20 cellular contexts compared by ENCODE assay signal in the genomic region with DNA sequence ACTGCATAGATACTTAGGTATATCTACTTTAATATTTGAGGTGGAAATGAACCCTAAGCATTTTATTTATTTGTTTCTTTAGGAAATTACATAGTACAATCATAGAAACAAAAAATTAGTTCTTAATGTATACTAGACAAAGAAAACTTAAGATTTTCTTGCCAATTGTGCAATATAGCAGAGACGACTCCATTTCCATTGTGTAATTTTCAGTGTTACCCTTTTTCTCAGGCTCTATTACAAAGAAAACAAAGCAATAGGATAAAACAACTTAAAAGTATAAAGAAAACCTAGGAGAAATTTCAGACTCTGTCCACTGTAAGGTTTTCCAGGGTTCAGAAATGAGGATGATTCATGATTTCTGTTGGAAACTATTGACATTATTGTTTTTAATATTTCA.
DNase-seq lines count a peak whose midpoint lies in the region; ATAC-seq, FAIRE-seq and TF ChIP-seq lines count a peak whose summit lies in the region.
"Had no signal": no experiment of that assay in that cellular context is flagged by ENCODE, and none has a peak within 500 bp of the region (broad histone marks: within the 10 kb centered on the region; RNA-seq: fewer than 3 reads in every experiment).

No MANE protein-coding gene starts in this region.

- no peak for TF ChIP-seq EP300 in K562 (IDR thresholded peaks at IDR 0.05; ENCODE audit: low read length)

- FAIRE-seq in K562 (lab: Jason Lieb, UNC), result no peak

- H4K20me1 ChIP-seq in Karpas-422 (ENCODE audit: insufficient read depth, low read depth, low read length) (no peaks in the 10 kb centered on the region), K562 (replicated peaks; ENCODE audit: control insufficient read depth, insufficient read depth, low read length) (no peaks in the 10 kb centered on the region)
- H4K20me1 ChIP-seq: BLaER1 had no signal

- 61% methylated on average over 1 of the region's 1 CpG for WGBS in K562 (ENCODE audit: insufficient coverage, low coverage, missing lambda C conversion rate)

- no peak for TF ChIP-seq POLR2A in K562 (conservative IDR thresholded peaks at IDR 0.05)

- in situ Hi-C loops in K562 (cut with MboI), result no loop called here

- no peaks in the 10 kb centered on the region for H3K9me3 ChIP-seq in Karpas-422 (ENCODE audit: low read length)
- no peaks in the 10 kb centered on the region for H3K9me3 ChIP-seq in K562 (replicated peaks; ENCODE audit: control insufficient read depth, insufficient read depth, low read depth, low read length)
- no peaks in the 10 kb centered on the region for H3K9me3 ChIP-seq in MG63
- H3K9me3 ChIP-seq: BLaER1 had no signal

- no peaks in the 10 kb centered on the region for H3K9me1 ChIP-seq in K562 (ENCODE audit: control insufficient read depth, insufficient read depth, low read length)

- no peak overlapping the region for H3K9ac ChIP-seq in Karpas-422 (ENCODE audit: low read length)
- no peak overlapping the region for H3K9ac ChIP-seq in K562 (ENCODE audit: insufficient read depth in 1 of 2, low read depth in 2 of 2, low read length in 2 of 2)
- H3K9ac ChIP-seq: BLaER1 had no signal

- POLR2A ChIA-PET in K562 (lab: Yijun Ruan, JAX), result interaction anchor here (1.3 kb wide), 1 partner anchor 89 kb away, joined by 4 read pairs; a partner anchor contains a TSS

- H3K79me2 ChIP-seq in ACC112 (ENCODE audit: control insufficient read depth, insufficient read depth, low read length, unreplicated experiment), result peaks cover 35% of the 10 kb centered on the region
- peaks cover 90% of the 10 kb centered on the region for H3K79me2 ChIP-seq in Karpas-422 (ENCODE audit: low read length)
- H3K79me2 ChIP-seq in K562 (ENCODE audit: control insufficient read depth, insufficient read depth, low read length), result no peaks in the 10 kb centered on the region

- intact Hi-C loops in K562 (cut with micrococcal nuclease), result no loop called here

- H3K4me3 ChIP-seq in ACC112 (ENCODE audit: low read depth, low read length) (no peak overlapping the region), Karpas-422 (ENCODE audit: low read length) (no peak overlapping the region), K562 (no peak overlapping the region), MG63 (no peak overlapping the region)
- H3K4me3 ChIP-seq: BLaER1, SK-N-MC had no signal

- H3K4me1 ChIP-seq in ACC112 (ENCODE audit: control insufficient read depth, insufficient read depth, low read length, unreplicated experiment) (peaks cover 46% of the 10 kb centered on the region), Karpas-422 (ENCODE audit: low read length) (peaks cover 67% of the 10 kb centered on the region), K562 (replicated peaks in 1 of 2; ENCODE audit: control insufficient read depth in 2 of 2, insufficient read depth in 2 of 2, low read length in 2 of 2) (0 out of 5 replicates have a peak, but pooled peaks cover 0 to under 1% of the 10 kb centered on the region in 2 experiments)
- H3K4me1 ChIP-seq: BLaER1 had no signal

- H3K9me2 ChIP-seq in Karpas-422 (replicated peaks; ENCODE audit: insufficient read depth, low read length), result no peaks in the 10 kb centered on the region

- no peaks in the 10 kb centered on the region for H3K27me3 ChIP-seq in ACC112 (ENCODE audit: insufficient read depth, low read length)
- no peaks in the 10 kb centered on the region for H3K27me3 ChIP-seq in Karpas-422 (ENCODE audit: low read length)
- no peaks in the 10 kb centered on the region for H3K27me3 ChIP-seq in K562 (ENCODE audit: control insufficient read depth in 2 of 2, insufficient read depth in 2 of 2, low read length in 2 of 2)
- H3K27me3 ChIP-seq in MG63, result no peaks in the 10 kb centered on the region
- H3K27me3 ChIP-seq: BLaER1 had no signal

- H2AFZ ChIP-seq in ACC112 (ENCODE audit: low read length, unreplicated experiment) (peak overlapping the region; percentile 4), Karpas-422 (ENCODE audit: low read length) (no peak overlapping the region), K562 (ENCODE audit: low read depth, low read length) (no peak overlapping the region)

- no peak for TF ChIP-seq RAD21 in K562 (CRISPR knock-in tag; conservative IDR thresholded peaks at IDR 0.05 in 1 of 2, IDR thresholded peaks at IDR 0.05 in 1 of 2)

- ATAC-seq in K562 (no peak), HG02852 (IDR thresholded peaks at IDR 0.05; ENCODE audit: unreplicated experiment) (no peak), GM21723 (IDR thresholded peaks at IDR 0.05; ENCODE audit: unreplicated experiment) (no peak)

- DNase-seq in Karpas-422 (no peak), K562 (ENCODE audit: extremely low read depth in 1 of 4, low spot score in 3 of 4) (no peak), fibroblast of the conjunctiva (ENCODE audit: low read depth) (peak; percentile 8), MG63 (no peak)
- DNase-seq: CD4-positive, alpha-beta T cell; COR-L47; DMS79; GOT3; HCEC 1CT; NCI-H1417; NCI-H1694 treated with DMSO at 0.1 percent for 48 hours; NCI-H446; NCI-H526; SHP77 treated with DMSO at 0.1 percent for 48 hours had no signal

- H3K36me3 ChIP-seq in ACC112 (ENCODE audit: insufficient read depth, low read length) (no peaks in the 10 kb centered on the region), Karpas-422 (ENCODE audit: insufficient read depth, low read length) (peaks cover 4% of the 10 kb centered on the region), K562 (ENCODE audit: control insufficient read depth, insufficient read depth, low read length) (no peaks in the 10 kb centered on the region), MG63 (0 out of 2 replicates have a peak, but pooled peaks cover 3% of the 10 kb centered on the region)
- H3K36me3 ChIP-seq: BLaER1 had no signal

- CTCF ChIA-PET in K562 (lab: Yijun Ruan, JAX; ENCODE audit: low intra/inter-chr PET ratio), result no interaction called here

- no peak for TF ChIP-seq CTCF in K562 (IDR thresholded peaks at IDR 0.05 in 2 of 3, conservative IDR thresholded peaks at IDR 0.05 in 1 of 3; ENCODE audit: insufficient read depth in 2 of 3, low read depth in 1 of 3, low read length in 3 of 3)

- no TSS peak for BruUV-seq in K562 (replicated peaks; lab: Mats Ljungman, UMichigan)

- H3K4me2 ChIP-seq in Karpas-422 (ENCODE audit: low read depth, low read length, poor library complexity, severe bottlenecking) (peak overlapping the region; percentile 20), K562 (ENCODE audit: insufficient read depth, low read length) (no peak overlapping the region)
- H3K4me2 ChIP-seq: BLaER1 had no signal

- H3K27ac ChIP-seq in ACC112 (ENCODE audit: low read depth, low read length), result peak overlapping the region; percentile 33
- peak overlapping the region; percentile 59 for H3K27ac ChIP-seq in Karpas-422 (ENCODE audit: low read length)
- H3K27ac ChIP-seq in K562 (ENCODE audit: extremely low read depth, low read depth, low read length), result no peak overlapping the region
- H3K27ac ChIP-seq: BLaER1, RWPE1, SK-N-MC had no signal

TF ChIP-seq in K562, 482 proteins besides CTCF, POLR2A, EP300 and RAD21:
- peak; percentile 59 for TF ChIP-seq CEBPB (tag; IDR thresholded peaks at IDR 0.05)
- TF ChIP-seq ARHGAP35 (IDR thresholded peaks at IDR 0.05; ENCODE audit: partially characterized antibody), result no peak
- no peak for TF ChIP-seq CEBPG (CRISPR knock-in tag; IDR thresholded peaks at IDR 0.05)
- peak in 1 of 2 experiments; percentile 54; a peak in 2 of 4 replicates for TF ChIP-seq CEBPG (tag; conservative IDR thresholded peaks at IDR 0.05 in 1 of 2, IDR thresholded peaks at IDR 0.05 in 1 of 2)
